20 cellular contexts compared by ENCODE assay signal in the genomic region with DNA sequence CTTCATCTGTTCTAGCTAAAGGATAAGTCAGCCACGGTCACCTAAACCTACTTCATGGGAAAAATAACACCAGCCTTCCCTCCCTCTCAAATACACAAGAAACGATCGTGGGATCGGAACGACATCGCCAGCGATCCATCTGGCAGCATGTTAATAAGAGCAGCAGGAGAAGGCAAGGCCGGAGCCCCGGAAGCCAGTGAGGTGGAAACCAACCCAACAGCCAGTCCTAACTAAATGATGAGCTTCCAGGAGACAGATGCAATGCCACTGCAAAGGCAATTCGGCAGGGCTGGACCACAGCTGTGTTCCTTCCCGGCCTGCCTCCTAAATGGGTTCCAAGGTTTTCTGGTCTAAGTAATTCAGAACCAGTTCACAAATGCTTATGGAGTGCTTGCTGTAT.
"Had no signal": no experiment of that assay in that cellular context is flagged by ENCODE, and none has a peak within 500 bp of the region (broad histone marks: within the 10 kb centered on the region; RNA-seq: fewer than 3 reads in every experiment).

No MANE protein-coding gene starts in this region.

- H3K27ac Mint-ChIP-seq: dendritic cell treated with granulocyte-macrophage colony-stimulating factor and Interleukin-4, amounts not matched to agents 40 ng/mL and 50 ng/mL, for 4 days; endodermal cell; naive thymus-derived CD4-positive, alpha-beta T cell had no signal

- H3K4me3 Mint-ChIP-seq: dendritic cell treated with granulocyte-macrophage colony-stimulating factor and Interleukin-4, amounts not matched to agents 40 ng/mL and 50 ng/mL, for 4 days; endodermal cell; naive thymus-derived CD4-positive, alpha-beta T cell had no signal

- H3K27me3 ChIP-seq: neutrophil, right atrium auricular region, sigmoid colon, stomach, transverse colon had no signal

- H3K27ac ChIP-seq: heart right ventricle, neutrophil, right atrium auricular region, sigmoid colon, skin epidermis, stomach, thoracic aorta, transverse colon had no signal

- H3K9me3 ChIP-seq: neutrophil, right atrium auricular region, sigmoid colon, stomach, thoracic aorta, transverse colon had no signal

- H3K36me3 ChIP-seq: heart right ventricle, neutrophil, right atrium auricular region, sigmoid colon, stomach, thoracic aorta, transverse colon had no signal

- H3K4me1 ChIP-seq: heart right ventricle, right atrium auricular region, sigmoid colon, stomach, transverse colon had no signal

- H3K27me3 Mint-ChIP-seq: dendritic cell treated with granulocyte-macrophage colony-stimulating factor and Interleukin-4, amounts not matched to agents 40 ng/mL and 50 ng/mL, for 4 days had no signal

- H3K4me1 Mint-ChIP-seq: endodermal cell; naive thymus-derived CD4-positive, alpha-beta T cell had no signal

- DNase-seq: effector CD4-positive, alpha-beta T cell; endodermal cell; erythroblast; foreskin melanocyte; heart right ventricle; hypothalamus; kidney glomerular epithelial cell; mesendoderm; naive thymus-derived CD4-positive, alpha-beta T cell; posterior cingulate gyrus; sigmoid colon; stimulated activated CD4-positive, alpha-beta T cell treated with anti-CD3 and anti-CD28 coated beads, Interleukin-2, amount 100 ng/mL, for 24 hours; stimulated activated naive CD4-positive, alpha-beta T cell; stomach; transverse colon had no signal

- ATAC-seq: heart right ventricle; naive thymus-derived CD4-positive, alpha-beta T cell had no signal

- H3K4me3 ChIP-seq: heart right ventricle, right atrium auricular region, sigmoid colon, skin epidermis, stomach, thoracic aorta, transverse colon had no signal
